ENCODE assay signal across 13 cellular contexts in genomic region chr3:194870394-194871110, GRCh38.
DNase-seq lines count a peak whose midpoint lies in the region; ATAC-seq, FAIRE-seq and TF ChIP-seq lines count a peak whose summit lies in the region.
"Had no signal": no experiment of that assay in that cellular context is flagged by ENCODE, and none has a peak within 500 bp of the region (broad histone marks: within the 10 kb centered on the region; RNA-seq: fewer than 3 reads in every experiment).

No MANE protein-coding gene starts in this region.

- no peak for FAIRE-seq in urothelium cell line (lab: Jason Lieb, UNC)

- TF ChIP-seq CTCF in cardiac fibroblast (IDR thresholded peaks at IDR 0.05; ENCODE audit: low read depth, low read length), result no peak

- DNase-seq in NCI-H1417 (lab: John Stamatoyannopoulos, UW) (peak in 2 of 3 experiments; percentile 59 to 68), NCI-H1417 treated with DMSO at 0.1 percent for 48 hours (lab: John Stamatoyannopoulos, UW) (no peak), cardiac fibroblast (ENCODE audit: low read depth in 2 of 2) (peak; percentile 36 to 72), left lobe of liver (ENCODE audit: low spot score) (peak; percentile 71), urothelium cell line (ENCODE audit: low spot score) (peak; percentile 47), AG08395 (ENCODE audit: low spot score) (no peak)
- DNase-seq: 8988T; activated CD4-positive, alpha-beta T cell treated with anti-CD3 and anti-CD28 coated beads, Interleukin-2, amount 50 U/mL, for 48 hours; NCI-H1105; occipital lobe had no signal

- no peak overlapping the region for H3K4me3 ChIP-seq in cardiac fibroblast (replicated peaks in 1 of 2; ENCODE audit: low read depth in 2 of 2, low read length in 2 of 2)
- H3K4me3 ChIP-seq: SJCRH30 had no signal

- ATAC-seq in left lobe of liver, result peak; percentile 77
- no peak for ATAC-seq in GM18519 (IDR thresholded peaks at IDR 0.05; ENCODE audit: low FRiP score, unreplicated experiment)
- no peak for ATAC-seq in GM19397 (IDR thresholded peaks at IDR 0.05; ENCODE audit: unreplicated experiment)

Comparison
In these comparisons a context has a peak if more than half of its experiments do, and no peak if none do; other contexts are left out.
1. DNase-seq: peak in NCI-H1417 (2 of 3), cardiac fibroblast (2 of 2), left lobe of liver (single experiment) and urothelium cell line (single experiment); none in NCI-H1417 treated with DMSO at 0.1 percent for 48 hours (single experiment) and AG08395 (single experiment).